Comparison of ENCODE assay signal across 10 cellular contexts in the genomic region with DNA sequence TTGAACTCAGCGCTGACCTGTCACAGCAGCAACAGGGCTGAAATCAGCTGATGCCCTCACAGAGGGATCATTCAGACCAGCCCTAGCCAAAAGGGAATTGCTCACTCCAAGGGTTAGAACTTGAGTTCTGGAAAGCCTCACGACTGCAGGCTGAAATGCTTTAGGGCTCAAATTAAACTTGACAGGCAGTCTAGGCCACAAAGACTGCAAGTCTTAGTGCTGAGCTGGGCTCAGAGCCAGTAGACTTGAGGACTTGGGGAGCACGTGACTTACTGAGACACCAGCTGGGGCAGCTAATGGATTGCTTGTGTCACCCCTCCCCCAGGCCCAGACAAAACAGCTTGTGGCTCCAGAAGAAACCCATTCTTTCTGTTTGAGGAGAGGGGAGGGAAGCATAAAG.
DNase-seq lines count a peak whose midpoint lies in the region; ATAC-seq and TF ChIP-seq lines count a peak whose summit lies in the region.
"Had no signal": no experiment of that assay in that cellular context is flagged by ENCODE, and none has a peak within 500 bp of the region (broad histone marks: within the 10 kb centered on the region; RNA-seq: fewer than 3 reads in every experiment).

No MANE protein-coding gene starts in this region.

- peak overlapping the region; percentile 56 for H3K27ac Mint-ChIP-seq in mesothelial cell of epicardium
- H3K27ac Mint-ChIP-seq in stimulated activated memory B cell treated with anti-CD40 and anti-IgM and Interleukin-4, amounts not matched to agents 10 μg/mL and 1 μg/mL and 100 μg/mL, for 72 hours, result no peak overlapping the region

- no peak for TF ChIP-seq CTCF in mesothelial cell of epicardium (IDR thresholded peaks at IDR 0.05; ENCODE audit: unreplicated experiment)

- H3K4me1 Mint-ChIP-seq in mesothelial cell of epicardium, result peaks cover 19% of the 10 kb centered on the region
- H3K4me1 Mint-ChIP-seq in stimulated activated memory B cell treated with anti-CD40 and anti-IgM and Interleukin-4, amounts not matched to agents 10 μg/mL and 1 μg/mL and 100 μg/mL, for 72 hours, result no peaks in the 10 kb centered on the region

- ATAC-seq in stimulated activated memory B cell treated with anti-CD40 and anti-IgM and Interleukin-4, amounts not matched to agents 10 μg/mL and 1 μg/mL and 100 μg/mL, for 72 hours, result no peak
- no peak for ATAC-seq in HG02981 (IDR thresholded peaks at IDR 0.05; ENCODE audit: unreplicated experiment)

- peaks cover 18% of the 10 kb centered on the region for H3K9me3 Mint-ChIP-seq in mesothelial cell of epicardium
- H3K9me3 Mint-ChIP-seq in stimulated activated memory B cell treated with anti-CD40 and anti-IgM and Interleukin-4, amounts not matched to agents 10 μg/mL and 1 μg/mL and 100 μg/mL, for 72 hours, result no peaks in the 10 kb centered on the region

- H3K4me3 Mint-ChIP-seq in mesothelial cell of epicardium, result no peak overlapping the region
- H3K4me3 Mint-ChIP-seq in stimulated activated memory B cell treated with anti-CD40 and anti-IgM and Interleukin-4, amounts not matched to agents 10 μg/mL and 1 μg/mL and 100 μg/mL, for 72 hours, result no peak overlapping the region

- DNase-seq in DMS79 treated with DMSO at 0.1 percent for 48 hours (lab: John Stamatoyannopoulos, UW) (peak; percentile 0), RPMI7951 (ENCODE audit: low read depth) (peak; percentile 78), fibroblast of gingiva (ENCODE audit: low read depth) (peak; percentile 64), mesothelial cell of epicardium (ENCODE audit: low spot score in 2 of 2, unreplicated experiment in 2 of 2) (peak; percentile 35 to 53), NCI-H1048 (lab: John Stamatoyannopoulos, UW) (no peak), occipital lobe (lab: John Stamatoyannopoulos, UW) (no peak)
- DNase-seq: NCI-H1694, SW 1271 had no signal

- H3K36me3 Mint-ChIP-seq in mesothelial cell of epicardium, result no peaks in the 10 kb centered on the region
- no peaks in the 10 kb centered on the region for H3K36me3 Mint-ChIP-seq in stimulated activated memory B cell treated with anti-CD40 and anti-IgM and Interleukin-4, amounts not matched to agents 10 μg/mL and 1 μg/mL and 100 μg/mL, for 72 hours

- H3K27me3 Mint-ChIP-seq in mesothelial cell of epicardium (ENCODE audit: low read depth), result no peaks in the 10 kb centered on the region
- no peaks in the 10 kb centered on the region for H3K27me3 Mint-ChIP-seq in stimulated activated memory B cell treated with anti-CD40 and anti-IgM and Interleukin-4, amounts not matched to agents 10 μg/mL and 1 μg/mL and 100 μg/mL, for 72 hours

Comparison
In these comparisons a context has a peak if more than half of its experiments do, and no peak if none do; other contexts are left out.
1. DNase-seq: peak in DMS79 treated with DMSO at 0.1 percent for 48 hours (single experiment), RPMI7951 (single experiment), fibroblast of gingiva (single experiment) and mesothelial cell of epicardium (2 of 2); none in NCI-H1048 (single experiment) and occipital lobe (single experiment).